1 cellular context compared by ENCODE assay signal in genomic region chr10:73841526-73842285, GRCh38.
TF ChIP-seq lines count a peak whose summit lies in the region.

No MANE protein-coding gene starts in this region.

TF ChIP-seq in HepG2, 621 proteins besides CTCF, POLR2A, EP300 and RAD21:
- TF ChIP-seq FOXP1 (IDR thresholded peaks at IDR 0.05) (no peak), FOXP1 (CRISPR knock-in tag; IDR thresholded peaks at IDR 0.05) (no peak), PPARG (CRISPR knock-in tag; conservative IDR thresholded peaks at IDR 0.05) (no peak), ZNF350 (CRISPR knock-in tag; IDR thresholded peaks at IDR 0.05; ENCODE audit: borderline replicate concordance, low read depth) (no peak), ZHX2 (IDR thresholded peaks at IDR 0.05; ENCODE audit: low read depth) (no peak), ZHX2 (CRISPR knock-in tag; IDR thresholded peaks at IDR 0.05; ENCODE audit: borderline replicate concordance) (no peak), GATAD2A (CRISPR knock-in tag; IDR thresholded peaks at IDR 0.05) (no peak), PCBP1 (IDR thresholded peaks at IDR 0.05; ENCODE audit: borderline replicate concordance, low read depth, low read length) (no peak), ZBTB38 (CRISPR knock-in tag; IDR thresholded peaks at IDR 0.05) (no peak), ZNF207 (IDR thresholded peaks at IDR 0.05; ENCODE audit: borderline replicate concordance) (no peak), ZFP41 (CRISPR knock-in tag; IDR thresholded peaks at IDR 0.05; ENCODE audit: borderline replicate concordance) (no peak), ZEB1 (IDR thresholded peaks at IDR 0.05; ENCODE audit: insufficient replicate concordance, low read depth) (no peak), AGO1 (IDR thresholded peaks at IDR 0.05; ENCODE audit: low read depth, low read length, poor library complexity, severe bottlenecking) (no peak), ZNF670 (CRISPR knock-in tag; IDR thresholded peaks at IDR 0.05; ENCODE audit: borderline replicate concordance) (no peak)
- TF ChIP-seq, protein P1, sequence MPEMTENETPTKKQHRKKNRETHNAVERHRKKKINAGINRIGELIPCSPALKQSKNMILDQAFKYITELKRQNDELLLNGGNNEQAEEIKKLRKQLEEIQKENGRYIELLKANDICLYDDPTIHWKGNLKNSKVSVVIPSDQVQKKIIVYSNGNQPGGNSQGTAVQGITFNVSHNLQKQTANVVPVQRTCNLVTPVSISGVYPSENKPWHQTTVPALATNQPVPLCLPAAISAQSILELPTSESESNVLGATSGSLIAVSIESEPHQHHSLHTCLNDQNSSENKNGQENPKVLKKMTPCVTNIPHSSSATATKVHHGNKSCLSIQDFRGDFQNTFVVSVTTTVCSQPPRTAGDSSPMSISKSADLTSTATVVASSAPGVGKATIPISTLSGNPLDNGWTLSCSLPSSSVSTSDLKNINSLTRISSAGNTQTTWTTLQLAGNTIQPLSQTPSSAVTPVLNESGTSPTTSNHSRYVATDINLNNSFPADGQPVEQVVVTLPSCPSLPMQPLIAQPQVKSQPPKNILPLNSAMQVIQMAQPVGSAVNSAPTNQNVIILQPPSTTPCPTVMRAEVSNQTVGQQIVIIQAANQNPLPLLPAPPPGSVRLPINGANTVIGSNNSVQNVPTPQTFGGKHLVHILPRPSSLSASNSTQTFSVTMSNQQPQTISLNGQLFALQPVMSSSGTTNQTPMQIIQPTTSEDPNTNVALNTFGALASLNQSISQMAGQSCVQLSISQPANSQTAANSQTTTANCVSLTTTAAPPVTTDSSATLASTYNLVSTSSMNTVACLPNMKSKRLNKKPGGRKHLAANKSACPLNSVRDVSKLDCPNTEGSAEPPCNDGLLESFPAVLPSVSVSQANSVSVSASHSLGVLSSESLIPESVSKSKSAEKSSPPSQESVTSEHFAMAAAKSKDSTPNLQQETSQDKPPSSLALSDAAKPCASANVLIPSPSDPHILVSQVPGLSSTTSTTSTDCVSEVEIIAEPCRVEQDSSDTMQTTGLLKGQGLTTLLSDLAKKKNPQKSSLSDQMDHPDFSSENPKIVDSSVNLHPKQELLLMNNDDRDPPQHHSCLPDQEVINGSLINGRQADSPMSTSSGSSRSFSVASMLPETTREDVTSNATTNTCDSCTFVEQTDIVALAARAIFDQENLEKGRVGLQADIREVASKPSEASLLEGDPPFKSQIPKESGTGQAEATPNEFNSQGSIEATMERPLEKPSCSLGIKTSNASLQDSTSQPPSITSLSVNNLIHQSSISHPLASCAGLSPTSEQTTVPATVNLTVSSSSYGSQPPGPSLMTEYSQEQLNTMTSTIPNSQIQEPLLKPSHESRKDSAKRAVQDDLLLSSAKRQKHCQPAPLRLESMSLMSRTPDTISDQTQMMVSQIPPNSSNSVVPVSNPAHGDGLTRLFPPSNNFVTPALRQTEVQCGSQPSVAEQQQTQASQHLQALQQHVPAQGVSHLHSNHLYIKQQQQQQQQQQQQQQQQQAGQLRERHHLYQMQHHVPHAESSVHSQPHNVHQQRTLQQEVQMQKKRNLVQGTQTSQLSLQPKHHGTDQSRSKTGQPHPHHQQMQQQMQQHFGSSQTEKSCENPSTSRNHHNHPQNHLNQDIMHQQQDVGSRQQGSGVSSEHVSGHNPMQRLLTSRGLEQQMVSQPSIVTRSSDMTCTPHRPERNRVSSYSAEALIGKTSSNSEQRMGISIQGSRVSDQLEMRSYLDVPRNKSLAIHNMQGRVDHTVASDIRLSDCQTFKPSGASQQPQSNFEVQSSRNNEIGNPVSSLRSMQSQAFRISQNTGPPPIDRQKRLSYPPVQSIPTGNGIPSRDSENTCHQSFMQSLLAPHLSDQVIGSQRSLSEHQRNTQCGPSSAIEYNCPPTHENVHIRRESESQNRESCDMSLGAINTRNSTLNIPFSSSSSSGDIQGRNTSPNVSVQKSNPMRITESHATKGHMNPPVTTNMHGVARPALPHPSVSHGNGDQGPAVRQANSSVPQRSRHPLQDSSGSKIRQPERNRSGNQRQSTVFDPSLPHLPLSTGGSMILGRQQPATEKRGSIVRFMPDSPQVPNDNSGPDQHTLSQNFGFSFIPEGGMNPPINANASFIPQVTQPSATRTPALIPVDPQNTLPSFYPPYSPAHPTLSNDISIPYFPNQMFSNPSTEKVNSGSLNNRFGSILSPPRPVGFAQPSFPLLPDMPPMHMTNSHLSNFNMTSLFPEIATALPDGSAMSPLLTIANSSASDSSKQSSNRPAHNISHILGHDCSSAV (CRISPR knock-in tag; IDR thresholded peaks at IDR 0.05; ENCODE audit: borderline replicate concordance) = no peak
